8 cellular contexts compared by ENCODE assay signal in the genomic region with DNA sequence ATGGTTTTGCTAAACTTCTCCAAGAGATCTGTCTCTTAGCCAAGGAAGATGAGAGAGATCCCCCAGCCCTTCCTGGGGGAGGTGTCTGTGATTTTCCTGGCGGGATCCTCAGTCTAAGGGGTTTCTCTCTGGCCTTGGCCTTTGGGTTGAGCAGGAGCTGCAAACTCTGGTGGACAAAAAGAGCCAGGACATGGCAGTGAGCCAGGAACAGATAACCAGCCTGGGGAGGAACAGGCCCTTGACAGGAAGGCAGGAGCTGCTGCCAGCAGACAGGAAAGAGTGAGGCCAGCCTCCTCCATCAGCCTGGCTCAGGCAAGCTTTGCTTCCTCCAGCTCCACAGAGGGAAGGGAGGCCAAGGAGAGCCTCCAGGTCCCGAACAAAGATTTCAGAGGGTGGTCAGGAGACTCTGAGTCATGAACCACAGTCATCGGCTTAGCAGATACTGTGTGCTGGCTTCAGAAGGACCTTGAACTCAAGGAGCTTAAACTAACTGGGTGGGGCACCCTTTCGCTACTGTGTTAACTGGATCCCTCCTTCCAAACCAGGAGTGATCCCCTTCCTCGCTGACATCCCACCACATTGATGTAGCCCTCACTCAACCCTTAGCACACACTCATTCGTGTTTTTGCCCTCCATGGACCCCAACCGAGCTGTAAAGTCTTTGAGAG. TPM values are rescaled to one million over a fixed set of nuclear protein-coding genes. Genes with fewer than 3 reads are reported as not detected.
A peak's percentile ranks its signal among the peaks of the same experiment; 100 is the strongest.
DNase-seq lines count a peak whose midpoint lies in the region; ATAC-seq, FAIRE-seq and TF ChIP-seq lines count a peak whose summit lies in the region.

No MANE protein-coding gene starts in this region.

- H3K4me3 Mint-ChIP-seq in mesothelial cell of epicardium, result no peak overlapping the region

- no peaks in the 10 kb centered on the region for H3K27me3 Mint-ChIP-seq in mesothelial cell of epicardium (ENCODE audit: low read depth)

- peak overlapping the region; percentile 67; the same call in 1 of the 2 replicates for H2AFZ ChIP-seq in OCI-LY7 (ENCODE audit: low read length)

- TF ChIP-seq POLR2A in GM12892 (IDR thresholded peaks at IDR 0.05; ENCODE audit: low read depth, low read length), result no peak

- peak overlapping the region; percentile 47 for H3K27ac Mint-ChIP-seq in mesothelial cell of epicardium

- FAIRE-seq in GM12892 (lab: Jason Lieb, UNC), result no peak

- peaks cover 27% of the 10 kb centered on the region for H3K4me1 ChIP-seq in OCI-LY7 (ENCODE audit: insufficient read depth, low read length, poor library complexity, severe bottlenecking)

- no peak for ATAC-seq in GM19455 (IDR thresholded peaks at IDR 0.05; ENCODE audit: unreplicated experiment)

- intact Hi-C loops in OCI-LY7 (cut with micrococcal nuclease; ENCODE audit: unreplicated experiment), result no loop called here

- POLR2A ChIA-PET in OCI-LY7 (lab: Charles Lee), result interaction anchor here (0.6 to 2.1 kb wide), 3 partner anchors 11 to 31 kb away, joined by 4 to 12 read pairs (median 4); no protein-coding TSS in a partner anchor

- no peaks in the 10 kb centered on the region for H3K9me2 ChIP-seq in OCI-LY7 (ENCODE audit: insufficient read depth, low read length)

- no peaks in the 10 kb centered on the region for H4K20me1 ChIP-seq in OCI-LY7 (ENCODE audit: insufficient read depth, low read length)

- no peaks in the 10 kb centered on the region for H3K36me3 ChIP-seq in OCI-LY7 (ENCODE audit: insufficient read depth, low read length)

- CTCF ChIA-PET in OCI-LY7 (lab: Charles Lee; ENCODE audit: unreplicated experiment), result interaction anchor here (0.6 to 1.0 kb wide), 2 partner anchors 12 to 14 kb away, joined by 3 to 4 read pairs; no protein-coding TSS in a partner anchor

- no peak overlapping the region for H3K4me3 ChIP-seq in OCI-LY7 (ENCODE audit: low read depth, low read length, poor library complexity, severe bottlenecking)

- peaks cover 24% of the 10 kb centered on the region for H3K4me1 Mint-ChIP-seq in mesothelial cell of epicardium

- no peak overlapping the region for H3K4me2 ChIP-seq in OCI-LY7 (ENCODE audit: low read length)

- DNase-seq in GM12892 (ENCODE audit: insufficient read length), result peak; percentile 16
- DNase-seq in OCI-LY7 (ENCODE audit: low spot score), result no peak
- peak; percentile 87 for DNase-seq in cerebellum (ENCODE audit: low spot score)
- DNase-seq in mesothelial cell of epicardium (ENCODE audit: low spot score in 2 of 2, unreplicated experiment in 2 of 2), result no peak
- no peak for DNase-seq in NCI-H146 treated with DMSO at 0.1 percent for 48 hours (lab: John Stamatoyannopoulos, UW; ENCODE audit: unreplicated experiment)
- no peak for DNase-seq in Ammon's horn (ENCODE audit: low spot score)
- DNase-seq in NCI-H82 treated with DMSO at 0.1 percent for 48 hours (lab: John Stamatoyannopoulos, UW; ENCODE audit: unreplicated experiment), result no peak

- no peaks in the 10 kb centered on the region for H3K9me3 Mint-ChIP-seq in mesothelial cell of epicardium

- H3K27ac ChIP-seq in OCI-LY7 (ENCODE audit: low read depth, low read length, poor library complexity, severe bottlenecking), result no peak overlapping the region

- no peaks in the 10 kb centered on the region for H3K36me3 Mint-ChIP-seq in mesothelial cell of epicardium

- no peaks in the 10 kb centered on the region for H3K79me2 ChIP-seq in OCI-LY7 (ENCODE audit: insufficient read depth, low read depth, low read length)

- no peaks in the 10 kb centered on the region for H3K9me3 ChIP-seq in OCI-LY7 (ENCODE audit: low read length)

- no TSS peak for BruUV-seq in OCI-LY7 (replicated peaks; lab: Mats Ljungman, UMichigan)

- TF ChIP-seq CTCF in OCI-LY7 (conservative IDR thresholded peaks at IDR 0.05; ENCODE audit: low read length) (no peak), mesothelial cell of epicardium (IDR thresholded peaks at IDR 0.05; ENCODE audit: unreplicated experiment) (no peak)

RNA-seq across cellular contexts. Expression of a gene that starts 34.7 kb away (rescaled TPM):
- 158 TPM for polyA plus RNA-seq in GM12892 (2012; ENCODE audit: missing spikeins)
- 102 and 105 TPM in 2 replicates for total RNA-seq in OCI-LY7 (2014; rRNA removed; shearing (Covaris generic))
- total RNA-seq in OCI-LY7 (2022), result 32.8 and 91.8 TPM in 2 replicates
- total RNA-seq in cerebellum, result 60.5 TPM
- 61.6 to 62.5 TPM (median 61.9 TPM) in 3 replicates for total RNA-seq in mesothelial cell of epicardium

RNA-seq across cellular contexts. Expression of a gene that starts 46.3 kb away (rescaled TPM):
- 9.9 TPM for polyA plus RNA-seq in GM12892 (2012; ENCODE audit: missing spikeins)
- 22.8 and 27.4 TPM in 2 replicates for total RNA-seq in OCI-LY7 (2014; rRNA removed; shearing (Covaris generic))
- 26.5 and 28.3 TPM in 2 replicates for total RNA-seq in OCI-LY7 (2022)
- total RNA-seq in cerebellum, result 16.1 TPM
- 31.4 to 35.3 TPM (median 32.1 TPM) in 3 replicates for total RNA-seq in mesothelial cell of epicardium

Comparison
In these comparisons a context has a peak if more than half of its experiments do, and no peak if none do; other contexts are left out.
1. DNase-seq: peak in GM12892 (single experiment) and cerebellum (single experiment); none in OCI-LY7 (single experiment), mesothelial cell of epicardium (0 of 2), NCI-H146 treated with DMSO at 0.1 percent for 48 hours (single experiment), Ammon's horn (single experiment) and NCI-H82 treated with DMSO at 0.1 percent for 48 hours (single experiment).